Comparison of ENCODE assay signal across 19 cellular contexts in genomic region chr16:27906883-27907282, GRCh38.
A peak's percentile ranks its signal among the peaks of the same experiment; 100 is the strongest.
DNase-seq lines count a peak whose midpoint lies in the region; ATAC-seq and TF ChIP-seq lines count a peak whose summit lies in the region.
"Had no signal": no experiment of that assay in that cellular context is flagged by ENCODE, and none has a peak within 500 bp of the region (broad histone marks: within the 10 kb centered on the region; RNA-seq: fewer than 3 reads in every experiment).

No MANE protein-coding gene starts in this region.

- H2AFZ ChIP-seq in HCT116 (ENCODE audit: low read depth, low read length, poor library complexity, severe bottlenecking), result no peak overlapping the region
- H2AFZ ChIP-seq: GM23248, PC-9 had no signal

- H3K79me2 ChIP-seq in HCT116 (ENCODE audit: insufficient read depth, low read length), result no peaks in the 10 kb centered on the region

- no peaks in the 10 kb centered on the region for H3K36me3 ChIP-seq in HCT116 (ENCODE audit: control insufficient read depth in 1 of 2, insufficient read depth in 2 of 2, low read length in 2 of 2)
- H3K36me3 ChIP-seq: SJCRH30 had no signal

- ATAC-seq in HCT116 (peak; percentile 74), HG03196 (IDR thresholded peaks at IDR 0.05; ENCODE audit: unreplicated experiment) (no peak)

- intact Hi-C loops in HCT116 (cut with micrococcal nuclease), result no loop called here

- H3K9ac ChIP-seq in HCT116 (ENCODE audit: low read length), result no peak overlapping the region
- H3K9ac ChIP-seq: GM23248 had no signal

- CTCF ChIA-PET in HCT116 (lab: Charles Lee), result no interaction called here

- TF ChIP-seq RAD21 in HCT116 (IDR thresholded peaks at IDR 0.05; ENCODE audit: low read depth), result no peak

- H3K9me2 ChIP-seq in HCT116 (ENCODE audit: insufficient read depth), result no peaks in the 10 kb centered on the region

- peak overlapping the region; percentile 21; the same call in 1 of the 2 replicates for H3K4me2 ChIP-seq in HCT116 (ENCODE audit: low read length)
- H3K4me2 ChIP-seq: PC-9 had no signal

- DNase-seq in AG08396 (ENCODE audit: low spot score) (peak; percentile 27), HCT116 (ENCODE audit: low read depth, low spot score) (no peak), SK-MEL-5 (ENCODE audit: low read depth, low spot score) (peak; percentile 16), iPS-NIHi7 (ENCODE audit: extremely low spot score) (peak; percentile 29), Ammon's horn (ENCODE audit: low spot score) (no peak), EL (no peak)
- DNase-seq: ACHN, AML-193, GDM1, GM23248, NCI-H1105 treated with DMSO at 0.1 percent for 48 hours, NCI-H1694, NCI-H2227 treated with DMSO at 0.1 percent for 48 hours, NCI-H510A treated with DMSO at 0.1 percent for 48 hours, PC-9, SW 1271, T-helper 2 cell had no signal

- no peaks in the 10 kb centered on the region for H4K20me1 ChIP-seq in HCT116 (ENCODE audit: insufficient read depth)

- in situ Hi-C loops in SK-MEL-5 (cut with HindIII; ENCODE audit: low pct_unique_long_range_greater_than_20kb, low sequenced_read_pairs), result no loop called here

- H3K4me1 ChIP-seq in HCT116 (ENCODE audit: control insufficient read depth in 1 of 2, insufficient read depth in 2 of 2, low read length in 2 of 2), result no peaks in the 10 kb centered on the region
- H3K4me1 ChIP-seq: SJCRH30 had no signal

- H3K27ac ChIP-seq in HCT116 (ENCODE audit: low read depth, low read length), result no peak overlapping the region
- H3K27ac ChIP-seq: GM23248, PC-9, SJCRH30 had no signal

- peaks cover 8% of the 10 kb centered on the region; the same call in 1 of the 2 replicates for H3K27me3 ChIP-seq in HCT116 (ENCODE audit: insufficient read depth, low read length)
- H3K27me3 ChIP-seq: SJCRH30 had no signal

- TF ChIP-seq POLR2A in HCT116 (IDR thresholded peaks at IDR 0.05; ENCODE audit: borderline replicate concordance, extremely low read depth, insufficient read depth, insufficient read length), result no peak

- RAD21 ChIA-PET in HCT116 (lab: Charles Lee; ENCODE audit: low non-redundant PET in 1 of 2, low total read pairs in 2 of 2, uncharacterized antibody in 2 of 2, unreplicated experiment in 2 of 2), result no interaction called here

- no peaks in the 10 kb centered on the region for H3K9me3 ChIP-seq in HCT116 (ENCODE audit: control insufficient read depth in 1 of 2, insufficient read depth in 1 of 2, low read depth in 1 of 2, low read length in 2 of 2)
- H3K9me3 ChIP-seq: SJCRH30 had no signal

- no TSS peak for BruUV-seq in HCT116 (replicated peaks; lab: Mats Ljungman, UMichigan)

- POLR2A ChIA-PET in HCT116 (lab: Charles Lee), result no interaction called here

- H3K4me3 ChIP-seq in HCT116 (replicated peaks in 1 of 2; ENCODE audit: low read depth in 1 of 2, low read length in 2 of 2), result no peak overlapping the region
- H3K4me3 ChIP-seq: GM23248, PC-9, SJCRH30 had no signal

- TF ChIP-seq CTCF in HCT116 (IDR thresholded peaks at IDR 0.05 in 2 of 3, conservative IDR thresholded peaks at IDR 0.05 in 1 of 3; ENCODE audit: borderline replicate concordance in 1 of 3, insufficient read depth in 1 of 3, low read depth in 2 of 3, low read length in 2 of 3), result no peak

TF ChIP-seq in HCT116, 20 proteins besides CTCF, POLR2A, EP300 and RAD21:
- TF ChIP-seq SIN3A (IDR thresholded peaks at IDR 0.05; ENCODE audit: low read depth) (no peak), SP1 (IDR thresholded peaks at IDR 0.05; ENCODE audit: low read depth) (no peak), SRF (IDR thresholded peaks at IDR 0.05; ENCODE audit: low read depth) (no peak), EZH2 (IDR thresholded peaks at IDR 0.05) (no peak)
- TF ChIP-seq, protein P1, sequence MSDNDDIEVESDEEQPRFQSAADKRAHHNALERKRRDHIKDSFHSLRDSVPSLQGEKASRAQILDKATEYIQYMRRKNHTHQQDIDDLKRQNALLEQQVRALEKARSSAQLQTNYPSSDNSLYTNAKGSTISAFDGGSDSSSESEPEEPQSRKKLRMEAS (IDR thresholded peaks at IDR 0.05), result no peak
TF ChIP-seq in HCT116: peak in this region for 0.

Comparison
In these comparisons a context has a peak if more than half of its experiments do, and no peak if none do; other contexts are left out.
1. DNase-seq: peak in AG08396 (single experiment), SK-MEL-5 (single experiment) and iPS-NIHi7 (single experiment); none in HCT116 (single experiment), Ammon's horn (single experiment) and EL (single experiment).